Comparison of ENCODE assay signal across 13 cellular contexts in the genomic region with DNA sequence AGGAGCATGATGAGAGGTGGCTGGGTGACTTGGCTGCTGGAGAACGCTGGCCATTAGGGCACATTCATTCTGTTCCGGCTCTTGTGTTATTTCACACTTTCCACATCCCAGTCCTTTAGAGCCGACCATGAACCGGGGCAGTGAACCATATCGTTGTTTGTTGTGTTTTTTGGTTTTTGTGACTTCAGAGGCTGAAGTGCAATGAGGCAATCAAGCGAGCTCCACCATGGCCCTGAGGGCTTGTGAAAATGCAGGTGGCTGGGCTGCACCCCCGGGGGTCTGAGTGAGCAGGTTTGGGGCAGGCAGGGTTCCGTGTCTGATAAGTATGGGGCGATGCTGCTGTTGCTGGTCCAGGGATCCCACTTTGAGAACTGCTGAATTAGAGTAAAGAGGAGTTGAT.
"Had no signal": no experiment of that assay in that cellular context is flagged by ENCODE, and none has a peak within 500 bp of the region (broad histone marks: within the 10 kb centered on the region; RNA-seq: fewer than 3 reads in every experiment).

No MANE protein-coding gene starts in this region.

- H3K27ac ChIP-seq: adrenal gland, esophagus muscularis mucosa, psoas muscle, right lobe of liver, stomach, testis had no signal

- H3K9me3 Mint-ChIP-seq: activated T-cell treated with anti-CD3 and anti-CD28 coated beads, Interleukin-2, amount 50 U/mL, for 24 hours; mesothelial cell of epicardium had no signal

- H3K4me1 ChIP-seq: right lobe of liver had no signal

- H3K27ac Mint-ChIP-seq: activated T-cell treated with anti-CD3 and anti-CD28 coated beads, Interleukin-2, amount 50 U/mL, for 24 hours; mesothelial cell of epicardium had no signal

- H3K27me3 ChIP-seq: adrenal gland, esophagus muscularis mucosa, right lobe of liver, stomach, testis had no signal

- H3K4me3 ChIP-seq: adrenal gland, esophagus muscularis mucosa, psoas muscle, right lobe of liver, stomach, testis had no signal

- DNase-seq: activated CD4-positive, alpha-beta T cell treated with anti-CD3 and anti-CD28 coated beads, Interleukin-2, amount 50 U/mL, for 48 hours; activated CD4-positive, CD25-positive, alpha-beta regulatory T cell treated with anti-CD3 and anti-CD28 coated beads, Interleukin-2, amount 50 U/mL, for 72 hours; activated naive CD4-positive, alpha-beta T cell treated with anti-CD3 and anti-CD28 coated beads, Interleukin-2, amount 50 U/mL, for 16 hours; activated T-cell treated with anti-CD3 and anti-CD28 coated beads, Interleukin-2, amount 50 U/mL, for 24 hours; adrenal gland; hippocampal formation; left ventricle myocardium superior; right lobe of liver; stomach; testis had no signal

- H3K36me3 ChIP-seq: adrenal gland, esophagus muscularis mucosa, right lobe of liver, stomach had no signal

- H3K36me3 Mint-ChIP-seq: mesothelial cell of epicardium had no signal

- H3K9me3 ChIP-seq: adrenal gland, esophagus muscularis mucosa, psoas muscle, right lobe of liver, stomach, testis had no signal

- ATAC-seq: left ventricle myocardium superior, psoas muscle, right lobe of liver had no signal
